In genomic region chr20:37437676-37438075, GRCh38 we compare ENCODE assay signal across 25 cellular contexts.
"Had no signal": no experiment of that assay in that cellular context is flagged by ENCODE, and none has a peak within 500 bp of the region (broad histone marks: within the 10 kb centered on the region; RNA-seq: fewer than 3 reads in every experiment).

No MANE protein-coding gene starts in this region.

- ATAC-seq: activated CD4-positive, alpha-beta T cell treated with anti-CD3 and anti-CD28 coated beads for 36 hours; activated CD8-positive, alpha-beta memory T cell treated with anti-CD3 and anti-CD28 coated beads, Interleukin-2, amount 10 ng/mL, durations not matched to agents 7 days and 5 days; activated CD8-positive, alpha-beta T cell treated with anti-CD3 and anti-CD28 coated beads, Interleukin-2, amount 10 ng/mL, durations not matched to agents 7 days and 5 days; activated T-cell treated with anti-CD3 and anti-CD28 coated beads, Interleukin-2, amount 50 U/mL, for 72 hours; gastrocnemius medialis had no signal

- H3K27me3 Mint-ChIP-seq: activated CD4-positive, alpha-beta T cell treated with anti-CD3 and anti-CD28 coated beads for 36 hours; activated CD8-positive, alpha-beta memory T cell treated with anti-CD3 and anti-CD28 coated beads, Interleukin-2, amount 10 ng/mL, durations not matched to agents 7 days and 5 days had no signal

- H3K4me1 Mint-ChIP-seq: activated CD4-positive, alpha-beta T cell treated with anti-CD3 and anti-CD28 coated beads for 36 hours; activated CD8-positive, alpha-beta memory T cell treated with anti-CD3 and anti-CD28 coated beads, Interleukin-2, amount 10 ng/mL, durations not matched to agents 7 days and 5 days; central memory CD8-positive, alpha-beta T cell had no signal

- H3K4me3 ChIP-seq: gastrocnemius medialis, hepatocyte, left ventricle myocardium inferior, lung, right atrium auricular region, spleen, tibial nerve had no signal

- H3K4me1 ChIP-seq: gastrocnemius medialis, left ventricle myocardium inferior, parathyroid adenoma, right atrium auricular region, spleen, tibial nerve had no signal

- H2AFZ ChIP-seq: hepatocyte, parathyroid adenoma had no signal

- H3K9me3 ChIP-seq: gastrocnemius medialis, left ventricle myocardium inferior, right atrium auricular region, spleen had no signal

- H3K9ac ChIP-seq: parathyroid adenoma had no signal

- H3K36me3 ChIP-seq: gastrocnemius medialis, left ventricle myocardium inferior, right atrium auricular region, spleen, tibial nerve had no signal

- H3K4me2 ChIP-seq: hepatocyte had no signal

- H3K27ac ChIP-seq: gastrocnemius medialis, hepatocyte, left ventricle myocardium inferior, parathyroid adenoma, right atrium auricular region, spleen, tibial nerve had no signal

- H3K27me3 ChIP-seq: right atrium auricular region had no signal

- DNase-seq: activated CD4-positive, alpha-beta T cell treated with anti-CD3 and anti-CD28 coated beads for 36 hours; activated CD4-positive, CD25-positive, alpha-beta regulatory T cell; activated CD8-positive, alpha-beta memory T cell treated with anti-CD3 and anti-CD28 coated beads, Interleukin-2, amount 10 ng/mL, durations not matched to agents 7 days and 5 days; activated CD8-positive, alpha-beta T cell treated with anti-CD3 and anti-CD28 coated beads, Interleukin-2, amount 10 ng/mL, durations not matched to agents 7 days and 5 days; activated naive CD4-positive, alpha-beta T cell treated with Interleukin-2 at 50 U/mL for 16 hours; activated T-cell treated with anti-CD3 and anti-CD28 coated beads, Interleukin-2, amount 50 U/mL, for 72 hours; anterior cingulate cortex; effector CD4-positive, alpha-beta T cell; gastrocnemius medialis; islet precursor cell; left ventricle myocardium inferior; mesendoderm; occipital lobe; spleen; stimulated activated naive CD4-positive, alpha-beta T cell treated with Interleukin-2 at 50 U/mL for 16 hours; T-helper 2 cell had no signal

- H3K27ac Mint-ChIP-seq: activated CD4-positive, alpha-beta T cell treated with anti-CD3 and anti-CD28 coated beads for 36 hours; activated CD8-positive, alpha-beta memory T cell treated with anti-CD3 and anti-CD28 coated beads, Interleukin-2, amount 10 ng/mL, durations not matched to agents 7 days and 5 days; activated CD8-positive, alpha-beta T cell treated with anti-CD3 and anti-CD28 coated beads, Interleukin-2, amount 10 ng/mL, durations not matched to agents 7 days and 5 days; activated naive CD8-positive, alpha-beta T cell; activated T-cell treated with anti-CD3 and anti-CD28 coated beads, Interleukin-2, amount 50 U/mL, for 72 hours; dendritic cell treated with granulocyte-macrophage colony-stimulating factor and Interleukin-4, amounts not matched to agents 40 ng/mL and 50 ng/mL, for 4 days had no signal

- H3K4me3 Mint-ChIP-seq: activated CD4-positive, alpha-beta T cell treated with anti-CD3 and anti-CD28 coated beads for 36 hours; activated CD8-positive, alpha-beta memory T cell treated with anti-CD3 and anti-CD28 coated beads, Interleukin-2, amount 10 ng/mL, durations not matched to agents 7 days and 5 days; activated CD8-positive, alpha-beta T cell treated with anti-CD3 and anti-CD28 coated beads, Interleukin-2, amount 10 ng/mL, durations not matched to agents 7 days and 5 days; activated naive CD8-positive, alpha-beta T cell; activated T-cell treated with anti-CD3 and anti-CD28 coated beads, Interleukin-2, amount 50 U/mL, for 72 hours; central memory CD8-positive, alpha-beta T cell; dendritic cell treated with granulocyte-macrophage colony-stimulating factor and Interleukin-4, amounts not matched to agents 40 ng/mL and 50 ng/mL, for 4 days; nephron had no signal

- H3K36me3 Mint-ChIP-seq: activated CD8-positive, alpha-beta memory T cell treated with anti-CD3 and anti-CD28 coated beads, Interleukin-2, amount 10 ng/mL, durations not matched to agents 7 days and 5 days; activated naive CD8-positive, alpha-beta T cell had no signal

- H3K9me3 Mint-ChIP-seq: activated T-cell treated with anti-CD3 and anti-CD28 coated beads, Interleukin-2, amount 50 U/mL, for 72 hours; central memory CD8-positive, alpha-beta T cell; dendritic cell treated with granulocyte-macrophage colony-stimulating factor and Interleukin-4, amounts not matched to agents 40 ng/mL and 50 ng/mL, for 4 days; nephron had no signal
